In the genomic region with DNA sequence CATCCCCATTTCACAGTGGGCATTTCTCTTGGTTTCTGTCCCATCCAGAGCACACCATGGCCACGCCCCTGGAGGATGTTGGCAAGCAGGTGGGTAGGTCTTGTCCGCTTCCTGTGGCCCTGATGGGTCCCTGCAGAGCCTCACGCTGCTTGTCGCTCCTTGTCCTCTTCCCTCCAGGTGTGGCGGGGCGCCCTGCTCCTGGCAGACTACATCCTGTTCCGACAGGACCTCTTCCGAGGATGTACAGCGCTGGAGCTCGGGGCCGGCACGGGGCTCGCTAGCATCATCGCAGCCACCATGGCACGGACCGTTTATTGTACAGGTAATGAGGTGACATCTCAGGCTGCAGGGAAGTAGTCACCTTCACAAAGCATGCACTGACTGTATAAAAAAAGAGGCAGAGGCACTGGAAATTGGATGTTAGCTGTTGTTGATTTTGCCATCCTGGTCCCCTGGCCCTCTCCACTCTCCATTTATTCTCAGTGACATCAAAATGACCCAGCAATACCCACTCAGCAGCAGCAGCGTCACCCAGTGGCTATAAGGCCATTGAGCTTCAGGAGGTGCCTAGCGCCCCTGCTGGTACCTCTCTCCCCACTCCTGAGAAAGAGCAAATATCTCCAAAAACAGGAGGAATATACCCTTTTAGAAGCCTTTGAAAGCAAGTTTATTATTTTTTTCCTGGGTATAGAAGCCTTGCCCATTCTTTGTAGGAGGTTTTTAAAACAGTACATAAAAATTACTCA, we compare ENCODE assay signal across 10 cellular contexts. TPM values are rescaled to one million over a fixed set of nuclear protein-coding genes. Genes with fewer than 3 reads are reported as not detected.
DNase-seq lines count a peak whose midpoint lies in the region; ATAC-seq and TF ChIP-seq lines count a peak whose summit lies in the region.
"Had no signal": no experiment of that assay in that cellular context is flagged by ENCODE, and none has a peak within 500 bp of the region (broad histone marks: within the 10 kb centered on the region; RNA-seq: fewer than 3 reads in every experiment).

No MANE protein-coding gene starts in this region.

- no peak overlapping the region for H3K27ac ChIP-seq in C4-2B
- no peak overlapping the region for H3K27ac ChIP-seq in brain microvascular endothelial cell

- peaks cover 71% of the 10 kb centered on the region for H3K36me3 ChIP-seq in brain microvascular endothelial cell (replicated peaks)

- in situ Hi-C loops in brain microvascular endothelial cell (cut with HindIII; ENCODE audit: low pct_ligation_motif_present, low sequenced_read_pairs), result no loop called here

- TF ChIP-seq CTCF in C4-2B (conservative IDR thresholded peaks at IDR 0.05) (peak; percentile 40), brain microvascular endothelial cell (IDR thresholded peaks at IDR 0.05; ENCODE audit: low read depth, low read length, missing control alignments) (peak; percentile 96)

- ATAC-seq in GM21576 (IDR thresholded peaks at IDR 0.05; ENCODE audit: unreplicated experiment), result no peak

- no peak overlapping the region for H3K4me3 ChIP-seq in brain microvascular endothelial cell (ENCODE audit: low read depth, low read length)

- DNase-seq in HT-29 (ENCODE audit: low spot score), result peak; percentile 26
- DNase-seq in brain microvascular endothelial cell, result peak; percentile 42
- DNase-seq in lung microvascular endothelial cell (ENCODE audit: low read depth in 2 of 2), result peak; percentile 41 to 65
- no peak for DNase-seq in NCI-H1092 (lab: John Stamatoyannopoulos, UW)
- no peak for DNase-seq in activated gamma-delta T cell treated with Interleukin-2 at 50 U/mL for 16 hours
- DNase-seq in putamen (ENCODE audit: low spot score), result no peak
- DNase-seq: stimulated activated CD8-positive, alpha-beta memory T cell treated with anti-CD3 and anti-CD28 coated beads, Interleukin-4, amount 100 ng/mL, for 48 hours had no signal

- H3K27me3 ChIP-seq in brain microvascular endothelial cell (replicated peaks), result no peaks in the 10 kb centered on the region

RNA-seq across cellular contexts. Expression of gene METTL22, which starts 13.7 kb away (rescaled TPM):
- 16.4 and 21.0 TPM in 2 replicates for total RNA-seq in HT-29 (2014; rRNA removed; shearing (Covaris generic))
- total RNA-seq in lung microvascular endothelial cell, result 7.0 and 10.7 TPM in 2 replicates

RNA-seq across cellular contexts. Expression of gene ABAT, which starts 39.3 kb away (rescaled TPM):
- 0.36 and 1.1 TPM in 2 replicates for total RNA-seq in HT-29 (2014; rRNA removed; shearing (Covaris generic))
- 1.1 and 1.6 TPM in 2 replicates for total RNA-seq in lung microvascular endothelial cell

RNA-seq across cellular contexts. Expression of gene TMEM114, which starts 44.9 kb away (rescaled TPM):
- not detected in 2 replicates for total RNA-seq in HT-29 (2014; rRNA removed; shearing (Covaris generic))
- not detected in 2 replicates for total RNA-seq in lung microvascular endothelial cell
- total RNA-seq: frontal cortex had no signal

Comparison
In these comparisons a context has a peak if more than half of its experiments do, and no peak if none do; other contexts are left out.
1. DNase-seq: peak in HT-29 (single experiment), brain microvascular endothelial cell (single experiment) and lung microvascular endothelial cell (2 of 2); none in NCI-H1092 (single experiment), activated gamma-delta T cell treated with Interleukin-2 at 50 U/mL for 16 hours (single experiment) and putamen (single experiment).